In genomic region chr14:95685978-95686922, GRCh38 we compare ENCODE assay signal across 1 cellular context.
TF ChIP-seq lines count a peak whose summit lies in the region.

Gene TCL1B (plus strand): TSS chr14:95686426. CDS start chr14:95686468, 42 bp downstream.

TF ChIP-seq in SK-N-SH treated with all-trans-retinoic acid at 6 μM for 48 hours, 23 proteins besides CTCF, POLR2A, EP300 and RAD21 (continued from another document):
- TF ChIP-seq TCF4 (CRISPR knock-in tag; IDR thresholded peaks at IDR 0.05; ENCODE audit: borderline replicate concordance), result no peak
- TF ChIP-seq CSRNP3 (CRISPR knock-in tag; IDR thresholded peaks at IDR 0.05), result no peak
- TF ChIP-seq BACH2 (CRISPR knock-in tag; IDR thresholded peaks at IDR 0.05; ENCODE audit: borderline replicate concordance), result no peak
- no peak for TF ChIP-seq TSHZ2 (CRISPR knock-in tag; IDR thresholded peaks at IDR 0.05)
- TF ChIP-seq RARB (CRISPR knock-in tag; IDR thresholded peaks at IDR 0.05), result no peak
- no peak for TF ChIP-seq ARNTL (CRISPR knock-in tag; IDR thresholded peaks at IDR 0.05; ENCODE audit: borderline replicate concordance, low read depth)
- TF ChIP-seq ZFP3 (CRISPR knock-in tag; IDR thresholded peaks at IDR 0.05), result no peak
